ENCODE assay signal across 17 cellular contexts in genomic region chr16:52496051-52496876, GRCh38. TPM values are rescaled to one million over a fixed set of nuclear protein-coding genes. Genes with fewer than 3 reads are reported as not detected.
DNase-seq lines count a peak whose midpoint lies in the region; ATAC-seq, FAIRE-seq and TF ChIP-seq lines count a peak whose summit lies in the region.
"Had no signal": no experiment of that assay in that cellular context is flagged by ENCODE, and none has a peak within 500 bp of the region (broad histone marks: within the 10 kb centered on the region; RNA-seq: fewer than 3 reads in every experiment).

No MANE protein-coding gene starts in this region.

- H4K20me1 ChIP-seq in HepG2 (ENCODE audit: insufficient read depth, low read length), result no peaks in the 10 kb centered on the region

- WGBS in HepG2 (ENCODE audit: low lambda C conversion rate), result 6% methylated on average over 6 of the region's 6 CpGs

- peak overlapping the region; percentile 68 for H3K9ac ChIP-seq in HepG2 (ENCODE audit: insufficient read depth, low read depth, low read length)
- H3K9ac ChIP-seq: parathyroid adenoma had no signal

- CTCF ChIA-PET in A673 (lab: Charles Lee), result no interaction called here
- CTCF ChIA-PET in Panc1 (lab: Charles Lee), result no interaction called here
- CTCF ChIA-PET in HepG2 (lab: Yijun Ruan, JAX; ENCODE audit: low intra/inter-chr PET ratio, low total read pairs), result no interaction called here

- H3K9me3 ChIP-seq in A673 (ENCODE audit: low read depth, low read length, poor library complexity, severe bottlenecking) (no peaks in the 10 kb centered on the region), Panc1 (ENCODE audit: control insufficient read depth, insufficient read depth, low read depth, low read length) (no peaks in the 10 kb centered on the region), HepG2 (ENCODE audit: low read length) (no peaks in the 10 kb centered on the region), Peyer's patch (no peaks in the 10 kb centered on the region)
- H3K9me3 ChIP-seq: upper lobe of left lung had no signal

- H3K79me2 ChIP-seq in HepG2 (ENCODE audit: insufficient read depth, low read length), result peaks cover 83% of the 10 kb centered on the region
- H3K79me2 ChIP-seq: parathyroid adenoma had no signal

- FAIRE-seq in HepG2 (lab: Jason Lieb, UNC), result peak; percentile 64

- H3K4me3 ChIP-seq in A673 (ENCODE audit: low read depth, low read length, poor library complexity, severe bottlenecking) (no peak overlapping the region), Panc1 (ENCODE audit: low read depth in 2 of 2, low read length in 2 of 2) (0 out of 4 replicates have a peak overlapping the region, but pooled peaks of 1 of the 2 experiments have one; percentile 8), HepG2 (replicated peaks in 1 of 3; ENCODE audit: insufficient read depth in 1 of 3, low read depth in 2 of 3, low read length in 3 of 3) (peak overlapping the region in 2 of 3 experiments; percentile 43 to 47; a peak in 3 of 6 replicates), Peyer's patch (no peak overlapping the region)
- H3K4me3 ChIP-seq: upper lobe of left lung had no signal

- H3K36me3 ChIP-seq in A673 (ENCODE audit: insufficient read depth, low read length, poor library complexity, severe bottlenecking), result no peaks in the 10 kb centered on the region
- H3K36me3 ChIP-seq in Panc1 (ENCODE audit: control insufficient read depth, insufficient read depth, low read length), result no peaks in the 10 kb centered on the region
- H3K36me3 ChIP-seq in HepG2 (replicated peaks in 1 of 2; ENCODE audit: control insufficient read depth in 1 of 2, insufficient read depth in 2 of 2, low read length in 2 of 2), result peaks cover 0 to 2% of the 10 kb centered on the region in 2 experiments; a peak in 4 of 5 replicates
- no peaks in the 10 kb centered on the region for H3K36me3 ChIP-seq in Peyer's patch
- H3K36me3 ChIP-seq: upper lobe of left lung had no signal

- peak; percentile 86 to 100 for TF ChIP-seq EP300 in HepG2 (IDR thresholded peaks at IDR 0.05; ENCODE audit: low read depth in 2 of 2, low read length in 2 of 2)
- TF ChIP-seq EP300 in HepG2 (CRISPR knock-in tag; IDR thresholded peaks at IDR 0.05; ENCODE audit: borderline replicate concordance), result peak; percentile 98

- no peak for TF ChIP-seq CTCF in A673 (conservative IDR thresholded peaks at IDR 0.05; ENCODE audit: low read depth, low read length)
- TF ChIP-seq CTCF in Panc1 (IDR thresholded peaks at IDR 0.05), result no peak
- no peak for TF ChIP-seq CTCF in HepG2 (CRISPR knock-in tag; IDR thresholded peaks at IDR 0.05)
- TF ChIP-seq CTCF in Peyer's patch (IDR thresholded peaks at IDR 0.05), result no peak

- 0 out of 2 replicates have a peak, but pooled peaks have one; percentile 15 for TF ChIP-seq RAD21 in HepG2 (CRISPR knock-in tag; IDR thresholded peaks at IDR 0.05)

- POLR2A ChIA-PET in A673 (lab: Charles Lee; ENCODE audit: low non-redundant PET) (no interaction called here), Panc1 (lab: Charles Lee) (no interaction called here), HepG2 (lab: Yijun Ruan, JAX) (interaction anchor here (0.8 to 3.1 kb wide), 14 partner anchors 8 to 116 kb away, joined by 3 to 32 read pairs (median 6); partner anchors contain the start of gene TOX3)

- H3K27me3 ChIP-seq in A673 (replicated peaks; ENCODE audit: insufficient read depth, low read depth, low read length, poor library complexity) (peaks cover 3% of the 10 kb centered on the region), Panc1 (ENCODE audit: control insufficient read depth, insufficient read depth, low read length) (no peaks in the 10 kb centered on the region), HepG2 (ENCODE audit: control insufficient read depth in 1 of 2, insufficient read depth in 2 of 2, low read length in 2 of 2) (no peaks in the 10 kb centered on the region), Peyer's patch (no peaks in the 10 kb centered on the region)
- H3K27me3 ChIP-seq: upper lobe of left lung had no signal

- peak overlapping the region; percentile 68 for H3K4me2 ChIP-seq in HepG2 (ENCODE audit: low read depth, low read length)

- no peak overlapping the region for H2AFZ ChIP-seq in HepG2 (ENCODE audit: low read length)
- H2AFZ ChIP-seq: parathyroid adenoma had no signal

- DNase-seq in A673 (ENCODE audit: low spot score) (peak; percentile 36), NCI-H1092 (lab: John Stamatoyannopoulos, UW) (peak; percentile 80), Panc1 (ENCODE audit: low read depth, low spot score) (no peak), HepG2 (ENCODE audit: low spot score) (peak; percentile 97), Peyer's patch (no peak), cerebellar cortex (ENCODE audit: low spot score) (no peak)
- DNase-seq: activated CD4-positive, alpha-beta memory T cell treated with anti-CD3 and anti-CD28 coated beads, Interleukin-2, amount 10 ng/mL, durations not matched to agents 7 days and 5 days; effector memory CD8-positive, alpha-beta T cell; NCI-H187 treated with DMSO at 0.1 percent for 48 hours; RPMI8226; stimulated activated CD4-positive, alpha-beta T cell treated with anti-CD3 and anti-CD28 coated beads, Interleukin-15, amount 100 ng/mL, for 24 hours; upper lobe of left lung had no signal

- no TSS peak for BruUV-seq in A673 (replicated peaks; lab: Mats Ljungman, UMichigan)
- no TSS peak for BruUV-seq in Panc1 (replicated peaks; lab: Mats Ljungman, UMichigan)
- no TSS peak for BruUV-seq in HepG2 (replicated peaks; lab: Mats Ljungman, UMichigan)

- H3K4me1 ChIP-seq in A673 (ENCODE audit: insufficient read depth, low read length, poor library complexity, severe bottlenecking) (peaks cover 57% of the 10 kb centered on the region), Panc1 (ENCODE audit: control insufficient read depth, insufficient read depth, low read length) (no peaks in the 10 kb centered on the region; the same call in 1 of the 2 replicates), HepG2 (ENCODE audit: insufficient read depth, low read length) (peaks cover 97% of the 10 kb centered on the region), Peyer's patch (peaks cover 0 to 16% (median 0%) of the 10 kb centered on the region in 4 donors)
- H3K4me1 ChIP-seq: parathyroid adenoma, upper lobe of left lung had no signal

- peak overlapping the region; percentile 12 for H3K27ac ChIP-seq in A673 (ENCODE audit: low read depth, low read length, poor library complexity, severe bottlenecking)
- peak overlapping the region; percentile 74; the same call in 1 of the 2 replicates for H3K27ac ChIP-seq in Panc1 (ENCODE audit: low read length)
- H3K27ac ChIP-seq in HepG2 (ENCODE audit: extremely low read length, insufficient read depth, low read length), result peak overlapping the region; percentile 94
- peak overlapping the region in 1 of 4 donors; percentile 21 for H3K27ac ChIP-seq in Peyer's patch
- H3K27ac ChIP-seq: parathyroid adenoma, upper lobe of left lung had no signal

- no peak for ATAC-seq in Panc1
- ATAC-seq in HepG2, result peak; percentile 51
- no peak for ATAC-seq in GM19455 (IDR thresholded peaks at IDR 0.05; ENCODE audit: unreplicated experiment)
- no peak for ATAC-seq in GM21529 (IDR thresholded peaks at IDR 0.05; ENCODE audit: unreplicated experiment)
- ATAC-seq: effector memory CD8-positive, alpha-beta T cell had no signal

- intact Hi-C loops in A673 (cut with micrococcal nuclease; ENCODE audit: unreplicated experiment), result loop anchor here (2.0 kb wide), 1 partner anchor 49 kb away; no protein-coding TSS in a partner anchor
- intact Hi-C loops in Panc1 (cut with micrococcal nuclease; ENCODE audit: unreplicated experiment), result no loop called here
- intact Hi-C loops in HepG2 (cut with micrococcal nuclease; ENCODE audit: unreplicated experiment), result loop anchor here (2.0 kb wide), 3 partner anchors 17 to 117 kb away; no protein-coding TSS in a partner anchor

- TF ChIP-seq POLR2A in HepG2 (IDR thresholded peaks at IDR 0.05; ENCODE audit: insufficient read depth in 1 of 2, low read depth in 2 of 2, low read length in 2 of 2) (no peak), Peyer's patch (IDR thresholded peaks at IDR 0.05) (no peak)

- in situ Hi-C loops in Panc1 (cut with HindIII; ENCODE audit: low pct_unique_long_range_greater_than_20kb, low sequenced_read_pairs) (no loop called here), HepG2 (cut with HindIII; ENCODE audit: extremely low pct_ligation_motif_present, low pct_unique_long_range_greater_than_20kb) (no loop called here)

RNA-seq across cellular contexts. Expression of gene TOX3, which starts 50.7 kb away (rescaled TPM):
- total RNA-seq in A673 (2021) (16.6 and 17.6 TPM in 2 replicates), Panc1 (2021; ENCODE audit: unreplicated experiment) (3.4 TPM), HepG2 (2016; rRNA removed; fragmentation: Illumina TruSeq; extraction: Trizol) (12.1 and 14.5 TPM in 2 replicates), Peyer's patch (10 to 100 TPM in 3 of 4 donors, 1 to 10 TPM in 1; 5.0 to 24.5 (median 18.6) TPM)
- polyA plus RNA-seq in Panc1 (2012; ENCODE audit: insufficient read length), result 8.0 TPM
- 19.7 and 21.7 TPM in 2 replicates for total RNA-seq in HepG2 (2016; cell fraction: cytosol; rRNA removed; fragmentation: Illumina TruSeq; extraction: Trizol; ENCODE audit: low read depth)
- 11.6 and 15.0 TPM in 2 replicates for total RNA-seq in HepG2 (2016; cell fraction: insoluble cytoplasmic fraction; rRNA removed; fragmentation: Illumina TruSeq; extraction: Trizol)
- total RNA-seq in HepG2 (2016; cell fraction: membrane; rRNA removed; fragmentation: Illumina TruSeq; extraction: Trizol), result 14.2 and 14.5 TPM in 2 replicates
- total RNA-seq in HepG2 (2016; cell fraction: nucleus; rRNA removed; fragmentation: Illumina TruSeq; extraction: Trizol), result 17.7 and 24.3 TPM in 2 replicates
- 95.6 and 98.6 TPM in 2 replicates for polyA plus RNA-seq in HepG2 (2011; rRNA removed)
- 53.0 and 61.5 TPM in 2 replicates for polyA plus RNA-seq in HepG2 (2011; cell fraction: cytosol; rRNA removed)
- 59.3 and 60.8 TPM in 2 replicates for polyA plus RNA-seq in HepG2 (2011; cell fraction: nucleus; rRNA removed)
- 60.3 and 93.0 TPM in 2 replicates for polyA plus RNA-seq in HepG2 (2012)
- polyA plus RNA-seq in HepG2 (2016; cell fraction: cytosol; fragmentation: Illumina TruSeq; extraction: Trizol; ENCODE audit: low read depth), result 4.5 and 4.7 TPM in 2 replicates
- 36.1 and 46.4 TPM in 2 replicates for polyA plus RNA-seq in HepG2 (2016; cell fraction: insoluble cytoplasmic fraction; fragmentation: Illumina TruSeq; extraction: Trizol; ENCODE audit: low read depth)
- polyA plus RNA-seq in HepG2 (2016; cell fraction: membrane; fragmentation: Illumina TruSeq; extraction: Trizol; ENCODE audit: low read depth), result 16.2 and 16.6 TPM in 2 replicates
- polyA plus RNA-seq in HepG2 (2016; cell fraction: nucleus; fragmentation: Illumina TruSeq; extraction: Trizol; ENCODE audit: insufficient read depth, low read depth), result 26.4 and 30.3 TPM in 2 replicates
- 0.42 and 283 TPM in 2 replicates for polyA minus RNA-seq in HepG2 (2011; rRNA and poly(A)+ RNA removed; ENCODE audit: low replicate concordance)
- polyA minus RNA-seq in HepG2 (2011; cell fraction: cytosol; rRNA and poly(A)+ RNA removed), result 65.9 and 72.3 TPM in 2 replicates
- 122 and 148 TPM in 2 replicates for polyA minus RNA-seq in HepG2 (2011; cell fraction: nucleus; rRNA and poly(A)+ RNA removed)
- total RNA-seq: activated CD4-positive, alpha-beta memory T cell treated with anti-CD3 and anti-CD28 coated beads, Interleukin-2, amount 10 ng/mL, durations not matched to agents 7 days and 5 days; activated T-helper 2 cell treated with anti-CD3 and anti-CD28 coated beads, Interferon-gamma antibody, Interleukin-2, Interleukin-4, amounts not matched to agents 10 μg/mL and 5 μg/mL and 100 μg/mL, durations not matched to agents 14 hours and 24 hours and 36 hours had no signal
- polyA plus RNA-seq: IgD-negative memory B cell had no signal

Comparison
In these comparisons a context has a peak if more than half of its experiments do, and no peak if none do; other contexts are left out.
1. DNase-seq: peak in A673 (single experiment), NCI-H1092 (single experiment) and HepG2 (single experiment); none in Panc1 (single experiment), Peyer's patch (0 of 3) and cerebellar cortex (single experiment).
2. H3K4me3 ChIP-seq: peak in HepG2 (2 of 3); none in A673 (single experiment) and Peyer's patch (0 of 4).